In genomic region chr17:59332890-59333377, GRCh38 we compare ENCODE assay signal across 9 cellular contexts. TPM values are rescaled to one million over a fixed set of nuclear protein-coding genes. Genes with fewer than 3 reads are reported as not detected.
DNase-seq lines count a peak whose midpoint lies in the region; ATAC-seq, FAIRE-seq and TF ChIP-seq lines count a peak whose summit lies in the region.
"Had no signal": no experiment of that assay in that cellular context is flagged by ENCODE, and none has a peak within 500 bp of the region (broad histone marks: within the 10 kb centered on the region; RNA-seq: fewer than 3 reads in every experiment).

No MANE protein-coding gene starts in this region.

- intact Hi-C loops in left colon (cut with DNase I, micrococcal nuclease) = loop anchor here in 1 of 2 donors (5.0 kb wide), 1 partner anchor 34 kb away; no protein-coding TSS in a partner anchor

- peaks cover 56% of the 10 kb centered on the region for H3K4me1 Mint-ChIP-seq in brain
- H3K4me1 Mint-ChIP-seq in stimulated activated naive CD8-positive, alpha-beta T cell treated with anti-CD3 and anti-CD28 coated beads, Interleukin-15, Interleukin-2, amounts not matched to agents 100 ng/mL and 50 ng/mL, for 24 hours (ENCODE audit: low read depth) = peaks cover 71% of the 10 kb centered on the region

- H3K27me3 ChIP-seq in HL-60 (ENCODE audit: insufficient read depth, poor library complexity, severe bottlenecking) = no peaks in the 10 kb centered on the region

- H3K4me3 Mint-ChIP-seq in brain = peak overlapping the region; percentile 91 to 99 (median 92)
- peak overlapping the region; percentile 84 for H3K4me3 Mint-ChIP-seq in stimulated activated naive CD8-positive, alpha-beta T cell treated with anti-CD3 and anti-CD28 coated beads, Interleukin-15, Interleukin-2, amounts not matched to agents 100 ng/mL and 50 ng/mL, for 24 hours

- no peaks in the 10 kb centered on the region for H3K36me3 Mint-ChIP-seq in brain
- H3K36me3 Mint-ChIP-seq in stimulated activated naive CD8-positive, alpha-beta T cell treated with anti-CD3 and anti-CD28 coated beads, Interleukin-15, Interleukin-2, amounts not matched to agents 100 ng/mL and 50 ng/mL, for 24 hours (ENCODE audit: low read depth) = no peaks in the 10 kb centered on the region

- no peak for TF ChIP-seq CTCF in A549 (IDR thresholded peaks at IDR 0.05)
- no peak for TF ChIP-seq CTCF in HL-60 (IDR thresholded peaks at IDR 0.05; ENCODE audit: insufficient read depth, low read length)
- TF ChIP-seq CTCF in brain (conservative IDR thresholded peaks at IDR 0.05) = no peak

- TF ChIP-seq POLR2A in A549 (IDR thresholded peaks at IDR 0.05; ENCODE audit: low read length) = no peak
- no peak for TF ChIP-seq POLR2A in H54 (IDR thresholded peaks at IDR 0.05; ENCODE audit: low read depth, low read length)

- CTCF ChIA-PET in A549 (lab: Yijun Ruan, JAX) = interaction anchor here (0.7 to 6.0 kb wide), 8 partner anchors 13 to 527 kb away, joined by 3 to 46 read pairs (median 4); no protein-coding TSS in a partner anchor

- H3K4me2 ChIP-seq in A549 = peak overlapping the region; percentile 95

- H3K27ac ChIP-seq in A549 = peak overlapping the region in 1 of 2 experiments; percentile 87; a peak in 3 of 6 replicates
- H3K27ac ChIP-seq in HL-60 (replicated peaks) = peak overlapping the region; percentile 61
- H3K27ac ChIP-seq: foreskin keratinocyte had no signal

- H3K9me3 ChIP-seq in A549 = no peaks in the 10 kb centered on the region

- H3K27me3 Mint-ChIP-seq in brain = peaks cover 10% of the 10 kb centered on the region
- H3K27me3 Mint-ChIP-seq in stimulated activated naive CD8-positive, alpha-beta T cell treated with anti-CD3 and anti-CD28 coated beads, Interleukin-15, Interleukin-2, amounts not matched to agents 100 ng/mL and 50 ng/mL, for 24 hours = no peaks in the 10 kb centered on the region

- H3K9me3 Mint-ChIP-seq in brain = no peaks in the 10 kb centered on the region
- no peaks in the 10 kb centered on the region for H3K9me3 Mint-ChIP-seq in stimulated activated naive CD8-positive, alpha-beta T cell treated with anti-CD3 and anti-CD28 coated beads, Interleukin-15, Interleukin-2, amounts not matched to agents 100 ng/mL and 50 ng/mL, for 24 hours

- no peak for DNase-seq in A549 (ENCODE audit: low read depth in 1 of 2, low spot score in 1 of 2)
- DNase-seq in HL-60 (ENCODE audit: low read depth in 1 of 2, low spot score in 1 of 2) = peak in 1 of 2 experiments; percentile 53
- peak; percentile 35 to 45 for DNase-seq in left colon
- DNase-seq in H54 (ENCODE audit: insufficient read length, low spot score) = no peak
- no peak for DNase-seq in stimulated activated CD4-positive, alpha-beta T cell treated with anti-CD3 and anti-CD28 coated beads, Interleukin-12 subunit alpha, Interleukin-12 subunit beta, amount 100 ng/mL, for 4 hours
- DNase-seq in GM19238 (ENCODE audit: insufficient read length, low spot score) = no peak

- ATAC-seq in A549 (no peak), left colon (peak; percentile 14)

- FAIRE-seq in A549 (lab: Jason Lieb, UNC) = no peak
- FAIRE-seq in H54 (lab: Jason Lieb, UNC) = no peak

- no peak for TF ChIP-seq RAD21 in A549 (conservative IDR thresholded peaks at IDR 0.05 in 1 of 2, IDR thresholded peaks at IDR 0.05 in 1 of 2)

- peak overlapping the region; percentile 99 for H3K4me3 ChIP-seq in A549
- H3K4me3 ChIP-seq in HL-60 (replicated peaks; ENCODE audit: insufficient read depth, low read length) = peak overlapping the region; percentile 89

- 80% methylated on average over 8 of the region's 8 CpGs for WGBS in A549 (ENCODE audit: missing lambda C conversion rate)

- H3K4me1 ChIP-seq in A549 = peaks cover 33% of the 10 kb centered on the region

- TF ChIP-seq EP300 in A549 (IDR thresholded peaks at IDR 0.05) = no peak

- peak overlapping the region; percentile 50 to 95 (median 65) for H3K27ac Mint-ChIP-seq in brain
- peak overlapping the region; percentile 68 for H3K27ac Mint-ChIP-seq in stimulated activated naive CD8-positive, alpha-beta T cell treated with anti-CD3 and anti-CD28 coated beads, Interleukin-15, Interleukin-2, amounts not matched to agents 100 ng/mL and 50 ng/mL, for 24 hours

- POLR2A ChIA-PET in A549 (lab: Yijun Ruan, JAX) = no interaction called here

TF ChIP-seq in A549, 52 proteins besides CTCF, POLR2A, EP300 and RAD21:
- TF ChIP-seq TP53 (CRISPR knock-in tag; IDR thresholded peaks at IDR 0.05) (no peak), REST (IDR thresholded peaks at IDR 0.05) (no peak), RNF2 (IDR thresholded peaks at IDR 0.05; ENCODE audit: borderline replicate concordance, low read depth) (no peak), HOXA7 (CRISPR knock-in tag; IDR thresholded peaks at IDR 0.05) (no peak), MYC (IDR thresholded peaks at IDR 0.05; ENCODE audit: borderline replicate concordance, low read length) (no peak), MAFK (IDR thresholded peaks at IDR 0.05; ENCODE audit: partially characterized antibody) (no peak), ZNF302 (CRISPR knock-in tag; IDR thresholded peaks at IDR 0.05) (no peak), HDAC2 (IDR thresholded peaks at IDR 0.05) (no peak), MAX (IDR thresholded peaks at IDR 0.05) (no peak), CHD2 (IDR thresholded peaks at IDR 0.05; ENCODE audit: low read length, partially characterized antibody) (no peak), NR3C1 (IDR thresholded peaks at IDR 0.05) (no peak), SMC3 (IDR thresholded peaks at IDR 0.05) (no peak), ZSCAN20 (CRISPR knock-in tag; IDR thresholded peaks at IDR 0.05) (no peak)
- TF ChIP-seq, protein P1, sequence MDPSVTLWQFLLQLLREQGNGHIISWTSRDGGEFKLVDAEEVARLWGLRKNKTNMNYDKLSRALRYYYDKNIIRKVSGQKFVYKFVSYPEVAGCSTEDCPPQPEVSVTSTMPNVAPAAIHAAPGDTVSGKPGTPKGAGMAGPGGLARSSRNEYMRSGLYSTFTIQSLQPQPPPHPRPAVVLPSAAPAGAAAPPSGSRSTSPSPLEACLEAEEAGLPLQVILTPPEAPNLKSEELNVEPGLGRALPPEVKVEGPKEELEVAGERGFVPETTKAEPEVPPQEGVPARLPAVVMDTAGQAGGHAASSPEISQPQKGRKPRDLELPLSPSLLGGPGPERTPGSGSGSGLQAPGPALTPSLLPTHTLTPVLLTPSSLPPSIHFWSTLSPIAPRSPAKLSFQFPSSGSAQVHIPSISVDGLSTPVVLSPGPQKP (IDR thresholded peaks at IDR 0.05; ENCODE audit: low read depth, low read length) = no peak
- TF ChIP-seq, protein P2, sequence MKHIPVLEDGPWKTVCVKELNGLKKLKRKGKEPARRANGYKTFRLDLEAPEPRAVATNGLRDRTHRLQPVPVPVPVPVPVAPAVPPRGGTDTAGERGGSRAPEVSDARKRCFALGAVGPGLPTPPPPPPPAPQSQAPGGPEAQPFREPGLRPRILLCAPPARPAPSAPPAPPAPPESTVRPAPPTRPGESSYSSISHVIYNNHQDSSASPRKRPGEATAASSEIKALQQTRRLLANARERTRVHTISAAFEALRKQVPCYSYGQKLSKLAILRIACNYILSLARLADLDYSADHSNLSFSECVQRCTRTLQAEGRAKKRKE (CRISPR knock-in tag; IDR thresholded peaks at IDR 0.05; ENCODE audit: low read depth) = no peak

RNA-seq across cellular contexts. Expression of gene YPEL2, which starts 1.5 kb away (rescaled TPM):
- polyA plus RNA-seq in A549 (2011; rRNA removed) (8.2 and 9.6 TPM in 2 replicates), A549 (2017; fragmentation: RNase III; extraction: RNeasy Plus Mini Kit Qiagen cat#74134 plus additional on column Dnase treatment) (2.2 to 5.4 TPM (median 4.7 TPM) in 3 replicates), brain (ENCODE audit: insufficient read depth, low read depth, low replicate concordance) (10.2 TPM)
- polyA plus RNA-seq in A549 (2012; cell fraction: cytosol; rRNA removed) = 0.94 and 1.3 TPM in 2 replicates
- polyA plus RNA-seq in A549 (2012; cell fraction: nucleus; rRNA removed) = 1.3 and 1.4 TPM in 2 replicates
- 13.4 and 20.6 TPM in 2 replicates for polyA minus RNA-seq in A549 (2011; rRNA and poly(A)+ RNA removed)
- 10 to 100 TPM; 25.8 to 27.2 TPM for total RNA-seq in left colon

Comparison
In these comparisons a context has a peak if more than half of its experiments do, and no peak if none do; other contexts are left out.
1. DNase-seq: peak in left colon (2 of 2); none in A549 (0 of 2), H54 (single experiment), stimulated activated CD4-positive, alpha-beta T cell treated with anti-CD3 and anti-CD28 coated beads, Interleukin-12 subunit alpha, Interleukin-12 subunit beta, amount 100 ng/mL, for 4 hours (single experiment) and GM19238 (single experiment).